Comparison of ENCODE assay signal across 8 cellular contexts in genomic region chr3:129399895-129400357, GRCh38. TPM values are rescaled to one million over a fixed set of nuclear protein-coding genes. Genes with fewer than 3 reads are reported as not detected.
DNase-seq lines count a peak whose midpoint lies in the region; ATAC-seq and TF ChIP-seq lines count a peak whose summit lies in the region.

No MANE protein-coding gene starts in this region.

- no peaks in the 10 kb centered on the region for H3K9me3 Mint-ChIP-seq in CD4-positive, alpha-beta memory T cell

- H3K9ac ChIP-seq in fibroblast of lung (ENCODE audit: insufficient read depth, low read length) (no peak overlapping the region), skeletal muscle satellite cell (ENCODE audit: low read depth, low read length) (peak overlapping the region; percentile 95)

- peak overlapping the region; percentile 98 to 100 (median 99) for H3K27ac Mint-ChIP-seq in CD4-positive, alpha-beta memory T cell

- POLR2A ChIA-PET in CD4-positive, alpha-beta memory T cell (lab: Charles Lee; ENCODE audit: partially characterized antibody) = interaction anchor here (1.2 to 1.6 kb wide), 4 partner anchors 28 to 120 kb away, joined by 3 to 18 read pairs (median 8); partner anchors contain the start of genes EFCAB12, IFT122 and MBD4

- intact Hi-C loops in CD4-positive, alpha-beta memory T cell (cut with micrococcal nuclease) = loop anchor here (1.0 kb wide), 3 partner anchors 28 to 122 kb away; partner anchors contain the start of genes EFCAB12, HMCES and IFT122

- no peaks in the 10 kb centered on the region for H3K27me3 Mint-ChIP-seq in CD4-positive, alpha-beta memory T cell

- CTCF ChIA-PET in CD4-positive, alpha-beta memory T cell (lab: Charles Lee; ENCODE audit: partially characterized antibody) = interaction anchor here (0.6 to 3.3 kb wide), 18 partner anchors 9 to 480 kb away, joined by 3 to 17 read pairs (median 4); partner anchors contain the start of genes EFCAB12, IFT122 and MBD4

- peaks cover 28% of the 10 kb centered on the region for H3K4me1 ChIP-seq in CD4-positive, alpha-beta memory T cell (ENCODE audit: insufficient read depth, low read length)
- peaks cover 9% of the 10 kb centered on the region for H3K4me1 ChIP-seq in SJSA1 (replicated peaks)
- no peaks in the 10 kb centered on the region for H3K4me1 ChIP-seq in fibroblast of lung (ENCODE audit: control insufficient read depth, extremely low read depth, insufficient read depth, low read length)
- peaks cover 15% of the 10 kb centered on the region for H3K4me1 ChIP-seq in skeletal muscle satellite cell (ENCODE audit: control insufficient read depth, insufficient read depth, low read length)

- peaks cover 5% of the 10 kb centered on the region for H3K36me3 ChIP-seq in CD4-positive, alpha-beta memory T cell (ENCODE audit: insufficient read depth, low read length)
- H3K36me3 ChIP-seq in SJSA1 = peaks cover 20% of the 10 kb centered on the region
- H3K36me3 ChIP-seq in fibroblast of lung (ENCODE audit: control insufficient read depth, insufficient read depth, low read length) = no peaks in the 10 kb centered on the region
- H3K36me3 ChIP-seq in skeletal muscle satellite cell (ENCODE audit: insufficient read depth, low read length) = peaks cover 15% of the 10 kb centered on the region

- H3K4me2 ChIP-seq in fibroblast of lung (ENCODE audit: extremely low read depth, insufficient read depth, low read length) (no peak overlapping the region), skeletal muscle satellite cell (ENCODE audit: low read length) (peak overlapping the region; percentile 92)

- H3K9me3 ChIP-seq in CD4-positive, alpha-beta memory T cell (ENCODE audit: control insufficient read depth in 1 of 2, low read length in 2 of 2) = no peaks in the 10 kb centered on the region
- H3K9me3 ChIP-seq in SJSA1 (replicated peaks) (no peaks in the 10 kb centered on the region), fibroblast of lung (ENCODE audit: control insufficient read depth, insufficient read depth, low read depth, low read length) (no peaks in the 10 kb centered on the region), skeletal muscle satellite cell (replicated peaks; ENCODE audit: low read length) (no peaks in the 10 kb centered on the region)

- H3K4me1 Mint-ChIP-seq in CD4-positive, alpha-beta memory T cell = peaks cover 21 to 51% (median 30%) of the 10 kb centered on the region in 4 donors

- ATAC-seq in HG03039 (IDR thresholded peaks at IDR 0.05; ENCODE audit: unreplicated experiment) (no peak), GM19452 (IDR thresholded peaks at IDR 0.05; ENCODE audit: unreplicated experiment) (no peak)

- peak overlapping the region; percentile 83 to 95 for H3K4me3 ChIP-seq in CD4-positive, alpha-beta memory T cell (ENCODE audit: low read length in 2 of 2)
- H3K4me3 ChIP-seq in SJSA1 = peak overlapping the region; percentile 55
- peak overlapping the region in 2 of 4 experiments; percentile 32 to 89 for H3K4me3 ChIP-seq in fibroblast of lung (replicated peaks in 1 of 4; ENCODE audit: control extremely low read depth in 1 of 4, insufficient read depth in 1 of 4, low read depth in 3 of 4, low read length in 4 of 4)
- peak overlapping the region; percentile 96 for H3K4me3 ChIP-seq in skeletal muscle satellite cell (ENCODE audit: low read length)

- peak overlapping the region; percentile 61 for H2AFZ ChIP-seq in fibroblast of lung (ENCODE audit: low read length)

- peak overlapping the region; percentile 70 for H3K27ac ChIP-seq in CD4-positive, alpha-beta memory T cell (ENCODE audit: low read depth, low read length)
- H3K27ac ChIP-seq in SJSA1 (peak overlapping the region; percentile 94), fibroblast of lung (ENCODE audit: insufficient read depth, low read length) (peak overlapping the region; percentile 97)

- H4K20me1 ChIP-seq in fibroblast of lung (ENCODE audit: control insufficient read depth, extremely low read depth, insufficient read depth, low read length) = no peaks in the 10 kb centered on the region

- H3K27me3 ChIP-seq in CD4-positive, alpha-beta memory T cell (ENCODE audit: insufficient read depth, low read length) = no peaks in the 10 kb centered on the region
- H3K27me3 ChIP-seq in SJSA1 (replicated peaks) (no peaks in the 10 kb centered on the region), fibroblast of lung (ENCODE audit: control insufficient read depth, insufficient read depth, low read length) (no peaks in the 10 kb centered on the region), skeletal muscle satellite cell (ENCODE audit: control insufficient read depth, insufficient read depth, low read length) (no peaks in the 10 kb centered on the region)

- no peak for DNase-seq in CD4-positive, alpha-beta memory T cell
- DNase-seq in H4 (ENCODE audit: low spot score) (peak; percentile 29), SJSA1 (ENCODE audit: low read depth in 1 of 2, low spot score in 2 of 2) (no peak), fibroblast of lung (ENCODE audit: low read depth in 2 of 2) (peak in 1 of 2 donors; percentile 25), foreskin melanocyte (no peak)

- peak overlapping the region; percentile 97 to 100 (median 98) for H3K4me3 Mint-ChIP-seq in CD4-positive, alpha-beta memory T cell

- TF ChIP-seq CTCF in fibroblast of lung (conservative IDR thresholded peaks at IDR 0.05 in 1 of 2, IDR thresholded peaks at IDR 0.05 in 1 of 2; ENCODE audit: low read depth in 1 of 2, low read length in 2 of 2) = no peak

- H3K79me2 ChIP-seq in fibroblast of lung (ENCODE audit: control insufficient read depth, insufficient read depth, low read length) = peaks cover 41% of the 10 kb centered on the region

- H3K36me3 Mint-ChIP-seq in CD4-positive, alpha-beta memory T cell = peaks cover 9 to 34% of the 10 kb centered on the region in 2 donors

RNA-seq across cellular contexts. Expression of gene EFCAB12, which starts 28.5 kb away (rescaled TPM):
- 1 to 10 TPM; 1.5 to 1.6 TPM for total RNA-seq in CD4-positive, alpha-beta memory T cell
- under 1 TPM in 1 of 2 donors, not detected in 1; 0.09 TPM for polyA plus RNA-seq in CD4-positive, alpha-beta memory T cell
- total RNA-seq in H4 (2014; rRNA removed; shearing (Covaris generic)) = 0.06 TPM in 1 of 2 replicates, not detected in the other
- total RNA-seq in SJSA1 (2014; rRNA removed; shearing (Covaris generic)) = 0.03 TPM in 1 of 2 replicates, not detected in the other
- total RNA-seq in fibroblast of lung = under 0.01 and 0.17 TPM in 2 replicates
- 0.07 TPM in 1 of 2 replicates, not detected in the other for polyA plus RNA-seq in fibroblast of lung
- polyA plus RNA-seq in fibroblast of lung (2012) = 0.03 and 0.14 TPM in 2 replicates
- polyA minus RNA-seq in fibroblast of lung (ENCODE audit: low replicate concordance) = not detected in 2 replicates
- not detected in 2 replicates for total RNA-seq in skeletal muscle satellite cell (2012; rRNA removed)

RNA-seq across cellular contexts. Expression of gene MBD4, which starts 39.8 kb away (rescaled TPM):
- total RNA-seq in CD4-positive, alpha-beta memory T cell = 10 to 100 TPM; 52.4 to 58.0 TPM
- polyA plus RNA-seq in CD4-positive, alpha-beta memory T cell = 10 to 100 TPM; 36.6 to 52.9 TPM
- 35.4 and 40.5 TPM in 2 replicates for total RNA-seq in H4 (2014; rRNA removed; shearing (Covaris generic))
- total RNA-seq in SJSA1 (2014; rRNA removed; shearing (Covaris generic)) = 15.2 and 23.6 TPM in 2 replicates
- total RNA-seq in fibroblast of lung = 35.2 and 35.5 TPM in 2 replicates
- polyA plus RNA-seq in fibroblast of lung = 24.6 and 27.4 TPM in 2 replicates
- polyA plus RNA-seq in fibroblast of lung (2012) = 16.2 and 16.7 TPM in 2 replicates
- 1.2 and 4.8 TPM in 2 replicates for polyA minus RNA-seq in fibroblast of lung (ENCODE audit: low replicate concordance)
- 21.6 and 26.9 TPM in 2 replicates for total RNA-seq in skeletal muscle satellite cell (2012; rRNA removed)

RNA-seq across cellular contexts. Expression of gene IFT122, which starts 40.1 kb away (rescaled TPM):
- total RNA-seq in CD4-positive, alpha-beta memory T cell = 10 to 100 TPM; 20.0 to 21.8 TPM
- 1 to 10 TPM; 5.3 to 5.8 TPM for polyA plus RNA-seq in CD4-positive, alpha-beta memory T cell
- total RNA-seq in H4 (2014; rRNA removed; shearing (Covaris generic)) = 12.4 and 23.6 TPM in 2 replicates
- 13.3 and 14.4 TPM in 2 replicates for total RNA-seq in SJSA1 (2014; rRNA removed; shearing (Covaris generic))
- total RNA-seq in fibroblast of lung = 16.9 and 27.2 TPM in 2 replicates
- 13.2 and 17.9 TPM in 2 replicates for polyA plus RNA-seq in fibroblast of lung
- 12.6 and 16.2 TPM in 2 replicates for polyA plus RNA-seq in fibroblast of lung (2012)
- polyA minus RNA-seq in fibroblast of lung (ENCODE audit: low replicate concordance) = 82.2 and 84.8 TPM in 2 replicates
- total RNA-seq in skeletal muscle satellite cell (2012; rRNA removed) = 14.4 and 26.9 TPM in 2 replicates
